In the genomic region with DNA sequence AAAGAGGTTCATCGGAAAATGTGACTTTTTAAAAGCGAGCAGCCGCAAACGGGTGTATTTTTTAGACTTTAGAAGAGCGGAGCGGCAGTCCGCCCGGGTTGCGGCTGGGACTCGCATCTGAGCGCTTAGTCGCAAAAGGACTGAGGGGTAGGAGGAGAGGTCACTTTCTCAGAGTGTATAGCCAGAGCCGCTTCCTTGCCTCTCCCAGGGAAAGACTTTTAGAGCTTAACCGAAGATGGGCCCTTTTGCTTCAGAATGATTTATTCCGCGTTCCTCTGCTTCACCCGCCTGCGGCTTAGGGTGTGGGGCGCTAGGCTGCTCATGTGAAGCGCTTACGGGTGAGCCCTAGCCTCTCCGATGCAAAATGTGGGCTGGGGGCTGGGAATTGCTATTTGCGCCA, we compare ENCODE assay signal across 7 cellular contexts. TPM values are rescaled to one million over a fixed set of nuclear protein-coding genes. Genes with fewer than 3 reads are reported as not detected.
DNase-seq lines count a peak whose midpoint lies in the region; TF ChIP-seq lines count a peak whose summit lies in the region.
"Not testable (repeated sequence)": the region's sequence is repeated elsewhere in the genome, so short reads cannot be mapped to it uniquely, and the experiment has no call there.

No MANE protein-coding gene starts in this region.

- intact Hi-C loops in breast epithelium (cut with DNase I; ENCODE audit: low total_unique reads) = not testable (repeated sequence)

- H3F3A ChIP-seq in neural progenitor cell (ENCODE audit: low read depth) = peaks cover 16% of the 10 kb centered on the region

- H3K9ac ChIP-seq in neural progenitor cell = not testable (repeated sequence)

- not testable (repeated sequence) for H3K36me3 ChIP-seq in H7 (replicated peaks; ENCODE audit: control insufficient read depth, insufficient read depth, low read length); breast epithelium; cardiac muscle cell; neural progenitor cell; suprapubic skin

- not testable (repeated sequence) for H3K79me2 ChIP-seq in neural progenitor cell (ENCODE audit: low read depth)

- not testable (repeated sequence) for H3K36me3 Mint-ChIP-seq in neural progenitor cell

- H3K4me1 Mint-ChIP-seq in neural progenitor cell = not testable (repeated sequence)

- not testable (repeated sequence) for H3K4me1 ChIP-seq in breast epithelium, suprapubic skin
- H3K4me1 ChIP-seq in cardiac muscle cell (ENCODE audit: low read depth) (peaks cover 11% of the 10 kb centered on the region), neural progenitor cell (peaks cover 12% of the 10 kb centered on the region)

- H3K27ac ChIP-seq in breast epithelium, cardiac muscle cell, neural progenitor cell, suprapubic skin: not testable (repeated sequence)

- peak overlapping the region; percentile 4 for H2AFZ ChIP-seq in neural progenitor cell (replicated peaks)

- H3K27me3 ChIP-seq in H7 (ENCODE audit: control insufficient read depth, insufficient read depth, low read length) (peaks cover 31% of the 10 kb centered on the region), breast epithelium (peaks cover 0 to 17% of the 10 kb centered on the region in 2 donors), cardiac muscle cell (peaks cover 71% of the 10 kb centered on the region), neural progenitor cell (peaks cover 32% of the 10 kb centered on the region), suprapubic skin (peaks cover 11% of the 10 kb centered on the region)

- peak overlapping the region; percentile 54 for H3K4me3 ChIP-seq in H7 (ENCODE audit: insufficient read depth, low read depth, low read length)
- peak overlapping the region in 2 of 3 donors; percentile 9 to 11 for H3K4me3 ChIP-seq in breast epithelium
- H3K4me3 ChIP-seq in cardiac muscle cell = peak overlapping the region; percentile 33
- peak overlapping the region; percentile 60 for H3K4me3 ChIP-seq in neural progenitor cell
- peak overlapping the region; percentile 26 for H3K4me3 ChIP-seq in suprapubic skin

- not testable (repeated sequence) for TF ChIP-seq EP300 in suprapubic skin (IDR thresholded peaks at IDR 0.05)

- H3K9me3 Mint-ChIP-seq in neural progenitor cell = not testable (repeated sequence)

- H3K4me3 Mint-ChIP-seq in neural progenitor cell = peak overlapping the region; percentile 94

- 3% methylated on average over 21 of the region's 23 CpGs for WGBS in suprapubic skin

- H3K27ac Mint-ChIP-seq in neural progenitor cell = not testable (repeated sequence)

- DNase-seq in H7 (peak; percentile 5), NCI-H69 (lab: John Stamatoyannopoulos, UW) (peak; percentile 53), cardiac muscle cell (ENCODE audit: low read depth in 1 of 2, low spot score in 1 of 2) (peak in 1 of 2 donors; percentile 11), iPS-NIHi7 (ENCODE audit: extremely low spot score) (peak; percentile 6), neural progenitor cell (ENCODE audit: low spot score) (peak; percentile 47)
- DNase-seq in breast epithelium (ENCODE audit: low spot score in 2 of 2); suprapubic skin (ENCODE audit: low spot score in 2 of 2): not testable (repeated sequence)

- not testable (repeated sequence) for H4K20me1 ChIP-seq in neural progenitor cell (ENCODE audit: low read depth)

- H3K4me2 ChIP-seq in neural progenitor cell = peak overlapping the region; percentile 94

- not testable (repeated sequence) for TF ChIP-seq CTCF in breast epithelium (IDR thresholded peaks at IDR 0.05); cardiac muscle cell (IDR thresholded peaks at IDR 0.05; ENCODE audit: low read depth, low read length); neural progenitor cell (IDR thresholded peaks at IDR 0.05); suprapubic skin (IDR thresholded peaks at IDR 0.05)

- TF ChIP-seq POLR2A in breast epithelium (IDR thresholded peaks at IDR 0.05); suprapubic skin (IDR thresholded peaks at IDR 0.05): not testable (repeated sequence)

- not testable (repeated sequence) for H3K27me3 Mint-ChIP-seq in neural progenitor cell (ENCODE audit: insufficient read depth, low read depth)

- H3K9me3 ChIP-seq in breast epithelium; cardiac muscle cell (ENCODE audit: low read depth); neural progenitor cell (ENCODE audit: low read depth); suprapubic skin: not testable (repeated sequence)

RNA-seq across cellular contexts. Expression of a gene that starts 1.5 kb away (rescaled TPM):
- 15.4 and 47.7 TPM in 2 replicates for total RNA-seq in H7 (2014; rRNA removed; shearing (Covaris generic))
- total RNA-seq in breast epithelium = 1 to 10 TPM in 2 of 3 donors, not detected in 1; 1.3 to 4.8 TPM
- 0.99 and 1.4 TPM in 2 replicates for total RNA-seq in cardiac muscle cell
- 1.4 and 2.0 TPM in 2 replicates for polyA plus RNA-seq in cardiac muscle cell
- total RNA-seq in neural progenitor cell (ENCODE audit: low replicate concordance) = 21.0 and 27.1 TPM in 2 replicates
- 1 to 10 TPM in 3 of 4 donors, under 1 TPM in 1; 0.79 to 2.4 (median 1.6) TPM for total RNA-seq in suprapubic skin

Comparison
In these comparisons a context has a peak if more than half of its experiments do, and no peak if none do; other contexts are left out.
1. H3K4me3 ChIP-seq: peak in every context shown above with its lines; median percentile 60 in neural progenitor cell; 54 in H7; 33 in cardiac muscle cell; 26 in suprapubic skin; 10 in breast epithelium.